ENCODE assay signal across 8 cellular contexts in genomic region chr1:89762801-89763648, GRCh38. TPM values are rescaled to one million over a fixed set of nuclear protein-coding genes. Genes with fewer than 3 reads are reported as not detected.
DNase-seq lines count a peak whose midpoint lies in the region; ATAC-seq, FAIRE-seq and TF ChIP-seq lines count a peak whose summit lies in the region.

No MANE protein-coding gene starts in this region.

- H2AFZ ChIP-seq in astrocyte (ENCODE audit: low read depth, low read length) (peak overlapping the region; percentile 97), hepatocyte (peak overlapping the region; percentile 82)

- H3K27me3 ChIP-seq in astrocyte (ENCODE audit: insufficient read depth, low read length) (no peaks in the 10 kb centered on the region), hepatocyte (no peaks in the 10 kb centered on the region)

- H3K4me3 ChIP-seq in GM12865 (ENCODE audit: low read depth, low read length), result peak overlapping the region; percentile 32
- H3K4me3 ChIP-seq in astrocyte (ENCODE audit: insufficient read depth, low read depth, low read length), result peak overlapping the region; percentile 68
- H3K4me3 ChIP-seq in hepatocyte, result peak overlapping the region; percentile 51

- no peak overlapping the region for H3K27ac ChIP-seq in astrocyte (ENCODE audit: low read depth, low read length)
- H3K27ac ChIP-seq in hepatocyte, result no peak overlapping the region

- WGBS in hepatocyte (ENCODE audit: low lambda C conversion rate, missing lambda C conversion rate), result 2% methylated on average over 46 of the region's 46 CpGs

- peak; percentile 98 for TF ChIP-seq CTCF in GM12865 (IDR thresholded peaks at IDR 0.05; ENCODE audit: insufficient read depth, low read depth, low read length, missing control alignments)
- TF ChIP-seq CTCF in astrocyte (IDR thresholded peaks at IDR 0.05; ENCODE audit: insufficient read depth, low read depth, low read length), result peak; percentile 87
- TF ChIP-seq CTCF in hepatocyte (IDR thresholded peaks at IDR 0.05; ENCODE audit: poor library complexity), result peak; percentile 99

- H3K9me3 ChIP-seq in astrocyte (ENCODE audit: insufficient read depth, low read depth, low read length), result no peaks in the 10 kb centered on the region
- H3K9me3 ChIP-seq in hepatocyte (ENCODE audit: low read depth), result no peaks in the 10 kb centered on the region

- peak; percentile 99 for ATAC-seq in HG02588 (IDR thresholded peaks at IDR 0.05; ENCODE audit: unreplicated experiment)

- H3K79me2 ChIP-seq in astrocyte (ENCODE audit: insufficient read depth, low read length) (no peaks in the 10 kb centered on the region), hepatocyte (no peaks in the 10 kb centered on the region)

- peak overlapping the region; percentile 71 for H3K9ac ChIP-seq in astrocyte (ENCODE audit: low read length)

- H3K4me2 ChIP-seq in astrocyte (ENCODE audit: low read length), result peak overlapping the region; percentile 99
- peak overlapping the region; percentile 99 for H3K4me2 ChIP-seq in hepatocyte

- H3K4me1 Mint-ChIP-seq in T-helper 2 cell treated with Interferon-gamma antibody and Interleukin-4, amounts not matched to agents 5 μg/mL and 100 μg/mL, for 36 hours (ENCODE audit: low read depth), result peaks cover 51% of the 10 kb centered on the region
- H3K4me1 Mint-ChIP-seq in astrocyte (ENCODE audit: low read depth, unreplicated experiment), result no peaks in the 10 kb centered on the region

- no peaks in the 10 kb centered on the region for H3K36me3 ChIP-seq in astrocyte (ENCODE audit: insufficient read depth, low read length)
- no peaks in the 10 kb centered on the region for H3K36me3 ChIP-seq in hepatocyte (replicated peaks; ENCODE audit: insufficient read depth, low read depth)

- no peak for FAIRE-seq in astrocyte (lab: Jason Lieb, UNC)

- H3K9me3 Mint-ChIP-seq in T-helper 2 cell treated with Interferon-gamma antibody and Interleukin-4, amounts not matched to agents 5 μg/mL and 100 μg/mL, for 36 hours, result no peaks in the 10 kb centered on the region
- no peaks in the 10 kb centered on the region for H3K9me3 Mint-ChIP-seq in astrocyte (ENCODE audit: unreplicated experiment)

- H3K4me1 ChIP-seq in astrocyte (ENCODE audit: insufficient read depth, low read length) (peaks cover 6% of the 10 kb centered on the region), hepatocyte (ENCODE audit: insufficient read depth) (peaks cover 2% of the 10 kb centered on the region)

- peaks cover 18% of the 10 kb centered on the region for H3K36me3 Mint-ChIP-seq in T-helper 2 cell treated with Interferon-gamma antibody and Interleukin-4, amounts not matched to agents 5 μg/mL and 100 μg/mL, for 36 hours (ENCODE audit: low read depth)
- no peaks in the 10 kb centered on the region for H3K36me3 Mint-ChIP-seq in astrocyte (ENCODE audit: low read depth, unreplicated experiment)

- H4K20me1 ChIP-seq in astrocyte (ENCODE audit: insufficient read depth, low read length), result no peaks in the 10 kb centered on the region
- H4K20me1 ChIP-seq in hepatocyte (ENCODE audit: insufficient read depth, poor library complexity, severe bottlenecking), result no peaks in the 10 kb centered on the region

- no peaks in the 10 kb centered on the region for H3K27me3 Mint-ChIP-seq in T-helper 2 cell treated with Interferon-gamma antibody and Interleukin-4, amounts not matched to agents 5 μg/mL and 100 μg/mL, for 36 hours (ENCODE audit: low read depth)
- peaks cover 25% of the 10 kb centered on the region for H3K27me3 Mint-ChIP-seq in astrocyte (ENCODE audit: low read depth, unreplicated experiment)

- no peaks in the 10 kb centered on the region for H3K9me2 ChIP-seq in hepatocyte (replicated peaks; ENCODE audit: insufficient read depth)

- DNase-seq in GM12865 (ENCODE audit: low read depth), result peak; percentile 88
- DNase-seq in NCI-H1048 (lab: John Stamatoyannopoulos, UW), result peak; percentile 40
- peak; percentile 81 for DNase-seq in T-helper 2 cell treated with Interferon-gamma antibody and Interleukin-4, amounts not matched to agents 5 μg/mL and 100 μg/mL, for 36 hours (ENCODE audit: low spot score)
- DNase-seq in astrocyte (ENCODE audit: low read depth), result peak; percentile 59
- DNase-seq in hepatocyte (ENCODE audit: low spot score), result peak; percentile 92
- DNase-seq in renal cortical epithelial cell (ENCODE audit: low read depth), result peak; percentile 51
- no peak for DNase-seq in cortex of kidney (lab: John Stamatoyannopoulos, UW)

- H3K27ac Mint-ChIP-seq in T-helper 2 cell treated with Interferon-gamma antibody and Interleukin-4, amounts not matched to agents 5 μg/mL and 100 μg/mL, for 36 hours, result peak overlapping the region; percentile 97
- H3K27ac Mint-ChIP-seq in astrocyte (ENCODE audit: unreplicated experiment), result no peak overlapping the region

- peak overlapping the region; percentile 92 for H3K4me3 Mint-ChIP-seq in T-helper 2 cell treated with Interferon-gamma antibody and Interleukin-4, amounts not matched to agents 5 μg/mL and 100 μg/mL, for 36 hours
- H3K4me3 Mint-ChIP-seq in astrocyte (ENCODE audit: unreplicated experiment), result peak overlapping the region; percentile 91

RNA-seq across cellular contexts. Expression of gene LRRC8D, which starts 57.8 kb away (rescaled TPM):
- 34.1 and 36.9 TPM in 2 replicates for total RNA-seq in astrocyte
- 22.4 and 28.9 TPM in 2 replicates for total RNA-seq in hepatocyte
- polyA plus RNA-seq in hepatocyte, result 13.8 and 15.1 TPM in 2 replicates
- total RNA-seq in renal cortical epithelial cell, result 28.7 and 43.8 TPM in 2 replicates
